8 cellular contexts compared by ENCODE assay signal in genomic region chr10:5873515-5873995, GRCh38. TPM values are rescaled to one million over a fixed set of nuclear protein-coding genes. Genes with fewer than 3 reads are reported as not detected.
DNase-seq lines count a peak whose midpoint lies in the region; ATAC-seq and TF ChIP-seq lines count a peak whose summit lies in the region.

No MANE protein-coding gene starts in this region.

- DNase-seq in EL (peak; percentile 75), SKM-1 (lab: John Stamatoyannopoulos, UW; ENCODE audit: unreplicated experiment) (peak; percentile 32), cardiac muscle cell (ENCODE audit: low read depth in 1 of 2, low spot score in 1 of 2) (peak; percentile 71 to 83), retina (peak; percentile 84)
- peak; percentile 58 for DNase-seq in activated naive CD8-positive, alpha-beta T cell treated with anti-CD3 and anti-CD28 coated beads for 36 hours

- peaks cover 8% of the 10 kb centered on the region for H3K4me1 ChIP-seq in cardiac muscle cell (ENCODE audit: low read depth)

- H3K9me3 Mint-ChIP-seq in activated naive CD8-positive, alpha-beta T cell treated with anti-CD3 and anti-CD28 coated beads for 36 hours: peaks cover 2% of the 10 kb centered on the region

- H3K27ac Mint-ChIP-seq in activated naive CD8-positive, alpha-beta T cell treated with anti-CD3 and anti-CD28 coated beads for 36 hours: peak overlapping the region; percentile 14

- no peaks in the 10 kb centered on the region for H3K27me3 Mint-ChIP-seq in activated naive CD8-positive, alpha-beta T cell treated with anti-CD3 and anti-CD28 coated beads for 36 hours

- H3K9me3 ChIP-seq in cardiac muscle cell (ENCODE audit: low read depth): no peaks in the 10 kb centered on the region

- peak overlapping the region; percentile 13 for H3K4me3 Mint-ChIP-seq in activated naive CD8-positive, alpha-beta T cell treated with anti-CD3 and anti-CD28 coated beads for 36 hours

- peak; percentile 62 for ATAC-seq in GM21717 (IDR thresholded peaks at IDR 0.05; ENCODE audit: unreplicated experiment)
- ATAC-seq in HG03025 (IDR thresholded peaks at IDR 0.05; ENCODE audit: low FRiP score, unreplicated experiment): no peak

- peaks cover 13% of the 10 kb centered on the region for H3K36me3 Mint-ChIP-seq in activated naive CD8-positive, alpha-beta T cell treated with anti-CD3 and anti-CD28 coated beads for 36 hours

- H3K27ac ChIP-seq in cardiac muscle cell: no peak overlapping the region

- no peaks in the 10 kb centered on the region for H3K27me3 ChIP-seq in cardiac muscle cell

- H3K36me3 ChIP-seq in cardiac muscle cell: peaks cover 18% of the 10 kb centered on the region

- no peak overlapping the region for H3K4me3 ChIP-seq in cardiac muscle cell

- H3K4me1 Mint-ChIP-seq in activated naive CD8-positive, alpha-beta T cell treated with anti-CD3 and anti-CD28 coated beads for 36 hours: peaks cover 6% of the 10 kb centered on the region

- TF ChIP-seq CTCF in LNCAP (IDR thresholded peaks at IDR 0.05) (peak; percentile 77), cardiac muscle cell (IDR thresholded peaks at IDR 0.05; ENCODE audit: low read depth, low read length) (peak; percentile 69)

RNA-seq across cellular contexts. Expression of gene ANKRD16, which starts 16.1 kb away (rescaled TPM):
- 1 to 10 TPM; 9.1 to 9.4 TPM for total RNA-seq in activated naive CD8-positive, alpha-beta T cell treated with anti-CD3 and anti-CD28 coated beads for 36 hours
- total RNA-seq in cardiac muscle cell: 22.4 and 32.3 TPM in 2 replicates
- polyA plus RNA-seq in cardiac muscle cell: 29.0 and 33.8 TPM in 2 replicates

RNA-seq across cellular contexts. Expression of gene FBH1, which starts 16.5 kb away (rescaled TPM):
- 10 to 100 TPM; 48.7 to 49.0 TPM for total RNA-seq in activated naive CD8-positive, alpha-beta T cell treated with anti-CD3 and anti-CD28 coated beads for 36 hours
- total RNA-seq in cardiac muscle cell: 168 and 196 TPM in 2 replicates
- 185 and 213 TPM in 2 replicates for polyA plus RNA-seq in cardiac muscle cell

Comparison
In these comparisons a context has a peak if more than half of its experiments do, and no peak if none do; other contexts are left out.
1. DNase-seq: peak in every context shown above with its lines; median percentile 84 in retina; 77 in cardiac muscle cell; 75 in EL; 58 in activated naive CD8-positive, alpha-beta T cell treated with anti-CD3 and anti-CD28 coated beads for 36 hours; 32 in SKM-1.